Comparison of ENCODE assay signal across 28 cellular contexts in genomic region chrX:111005151-111005550, GRCh38.
"Had no signal": no experiment of that assay in that cellular context is flagged by ENCODE, and none has a peak within 500 bp of the region (broad histone marks: within the 10 kb centered on the region; RNA-seq: fewer than 3 reads in every experiment).

No MANE protein-coding gene starts in this region.

- H3K27ac ChIP-seq: coronary artery, heart left ventricle, hepatocyte, neutrophil, pancreas, right atrium auricular region, suprapubic skin, thyroid gland, vagina had no signal

- H3K9me3 Mint-ChIP-seq: effector memory CD8-positive, alpha-beta T cell; naive thymus-derived CD4-positive, alpha-beta T cell; nephron; stimulated activated naive CD8-positive, alpha-beta T cell treated with anti-CD3 and anti-CD28 coated beads, Interleukin-15, amount 100 ng/mL, for 72 hours had no signal

- ATAC-seq: effector memory CD8-positive, alpha-beta T cell; heart left ventricle; left lobe of liver; naive thymus-derived CD4-positive, alpha-beta T cell; pancreas; sciatic nerve; stimulated activated naive CD8-positive, alpha-beta T cell treated with anti-CD3 and anti-CD28 coated beads, Interleukin-15, amount 100 ng/mL, for 72 hours had no signal

- H3K4me1 ChIP-seq: heart left ventricle, pancreas, right atrium auricular region, suprapubic skin, thyroid gland, vagina had no signal

- DNase-seq: dermis blood vessel endothelial cell; effector memory CD8-positive, alpha-beta T cell; heart left ventricle; kidney; mesenchymal stem cell; midbrain; naive thymus-derived CD4-positive, alpha-beta T cell; pancreas; stimulated activated CD4-positive, alpha-beta T cell treated with anti-CD3 and anti-CD28 coated beads, Interleukin-12 subunit alpha, Interleukin-12 subunit beta, amount 100 ng/mL, for 4 hours; stimulated activated CD4-positive, alpha-beta T cell treated with anti-CD3 and anti-CD28 coated beads, Interleukin-1b, Interleukin-23, amount 100 ng/mL, for 48 hours; stimulated activated CD4-positive, alpha-beta T cell treated with anti-CD3 and anti-CD28 coated beads, Interleukin-4, amount 100 ng/mL, for 1 hour; stimulated activated CD8-positive, alpha-beta memory T cell treated with anti-CD3 and anti-CD28 coated beads, Interleukin-4, amount 100 ng/mL, for 48 hours; stimulated activated naive CD4-positive, alpha-beta T cell; stimulated activated naive CD8-positive, alpha-beta T cell treated with anti-CD3 and anti-CD28 coated beads, Interleukin-15, amount 100 ng/mL, for 72 hours; thyroid gland; trophoblast cell had no signal

- H3K36me3 Mint-ChIP-seq: naive thymus-derived CD4-positive, alpha-beta T cell had no signal

- H3K4me2 ChIP-seq: hepatocyte, smooth muscle cell had no signal

- H3K27me3 ChIP-seq: hepatocyte, pancreas, right atrium auricular region, suprapubic skin, thyroid gland, vagina had no signal

- H3K4me3 Mint-ChIP-seq: effector memory CD8-positive, alpha-beta T cell; naive thymus-derived CD4-positive, alpha-beta T cell; nephron; stimulated activated naive CD8-positive, alpha-beta T cell treated with anti-CD3 and anti-CD28 coated beads, Interleukin-15, amount 100 ng/mL, for 72 hours had no signal

- H3K27ac Mint-ChIP-seq: effector memory CD8-positive, alpha-beta T cell; naive thymus-derived CD4-positive, alpha-beta T cell; nephron; progenitor cell of endocrine pancreas; stimulated activated naive CD8-positive, alpha-beta T cell treated with anti-CD3 and anti-CD28 coated beads, Interleukin-15, amount 100 ng/mL, for 72 hours had no signal

- H3K79me2 ChIP-seq: hepatocyte had no signal

- H3K36me3 ChIP-seq: heart left ventricle, neutrophil, pancreas, right atrium auricular region, suprapubic skin, thyroid gland, vagina had no signal

- H3K4me1 Mint-ChIP-seq: naive thymus-derived CD4-positive, alpha-beta T cell; nephron; stimulated activated naive CD8-positive, alpha-beta T cell treated with anti-CD3 and anti-CD28 coated beads, Interleukin-15, amount 100 ng/mL, for 72 hours had no signal

- H3K4me3 ChIP-seq: coronary artery, heart left ventricle, hepatocyte, lung, pancreas, right atrium auricular region, smooth muscle cell, suprapubic skin, thyroid gland, vagina had no signal

- H3K27me3 Mint-ChIP-seq: naive thymus-derived CD4-positive, alpha-beta T cell; stimulated activated naive CD8-positive, alpha-beta T cell treated with anti-CD3 and anti-CD28 coated beads, Interleukin-15, amount 100 ng/mL, for 72 hours had no signal

- H3K9me3 ChIP-seq: heart left ventricle, neutrophil, pancreas, right atrium auricular region, suprapubic skin, thyroid gland, vagina had no signal

- H2AFZ ChIP-seq: hepatocyte had no signal
